ENCODE assay signal across 6 cellular contexts in genomic region chr1:148483029-148483428, GRCh38. TPM values are rescaled to one million over a fixed set of nuclear protein-coding genes. Genes with fewer than 3 reads are reported as not detected.
"Had no signal": no experiment of that assay in that cellular context is flagged by ENCODE, and none has a peak within 500 bp of the region (broad histone marks: within the 10 kb centered on the region; RNA-seq: fewer than 3 reads in every experiment).

Gene PPIAL4G, minus strand, starts transcription at chr1:148483302. Its CDS starts 50 bp downstream, at chr1:148483252.

RNA-seq across cellular contexts. Expression of gene PPIAL4G, which starts in this region (rescaled TPM):
- total RNA-seq: K562, M059J, OCI-LY7, PC-3, SJCRH30 had no signal
- polyA plus RNA-seq: IgD-negative memory B cell, K562 had no signal
